In the genomic region with DNA sequence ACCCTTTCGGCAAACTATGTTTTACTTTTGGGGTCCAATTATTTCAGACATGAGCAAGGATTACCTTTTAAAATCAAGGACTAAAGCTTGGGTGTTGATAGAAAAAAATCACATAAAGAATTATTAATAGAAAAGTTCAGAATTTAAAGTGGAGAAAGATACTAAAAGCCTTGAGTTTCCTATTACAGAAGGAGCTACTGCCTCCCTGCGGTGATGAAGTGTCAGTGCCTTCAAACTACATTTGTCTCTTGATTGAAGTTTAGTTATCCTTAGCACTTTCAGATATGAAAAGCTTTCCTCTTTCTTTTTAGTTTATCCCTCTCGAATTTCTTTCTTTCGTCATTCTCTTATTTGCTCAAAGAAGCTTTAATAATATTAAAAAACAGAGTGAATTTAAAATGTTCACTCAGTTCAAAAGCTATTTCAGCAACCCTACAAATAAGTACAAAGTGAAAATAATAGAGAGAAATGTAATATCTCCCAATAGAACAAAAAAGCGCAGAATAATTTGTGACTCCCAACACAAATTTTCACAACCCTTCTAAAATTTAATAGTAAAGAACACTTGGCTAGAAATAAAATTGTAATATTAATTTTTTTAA, we compare ENCODE assay signal across 8 cellular contexts.
DNase-seq lines count a peak whose midpoint lies in the region; ATAC-seq and TF ChIP-seq lines count a peak whose summit lies in the region.

No MANE protein-coding gene starts in this region.

- H3K4me1 Mint-ChIP-seq in stimulated activated naive CD8-positive, alpha-beta T cell treated with anti-CD3 and anti-CD28 coated beads, Interleukin-15, amount 100 ng/mL, for 72 hours, result no peaks in the 10 kb centered on the region
- no peaks in the 10 kb centered on the region for H3K4me1 Mint-ChIP-seq in T-helper 17 cell

- H3K36me3 Mint-ChIP-seq in T-helper 17 cell (ENCODE audit: low read depth), result no peaks in the 10 kb centered on the region

- no peak overlapping the region for H3K4me3 Mint-ChIP-seq in stimulated activated naive CD8-positive, alpha-beta T cell treated with anti-CD3 and anti-CD28 coated beads, Interleukin-15, amount 100 ng/mL, for 72 hours
- no peak overlapping the region for H3K4me3 Mint-ChIP-seq in T-helper 17 cell

- no peaks in the 10 kb centered on the region for H3K27me3 ChIP-seq in H7 (ENCODE audit: control insufficient read depth, insufficient read depth, low read length)
- no peaks in the 10 kb centered on the region for H3K27me3 ChIP-seq in gastroesophageal sphincter
- H3K27me3 ChIP-seq in aorta (ENCODE audit: control insufficient read depth in 1 of 2, insufficient read depth in 2 of 2, low read length in 1 of 2), result no peaks in the 10 kb centered on the region

- H3K27ac ChIP-seq in gastroesophageal sphincter, result no peak overlapping the region
- H3K27ac ChIP-seq in aorta (ENCODE audit: low read depth in 1 of 2, low read length in 2 of 2), result no peak overlapping the region

- H3K9me3 Mint-ChIP-seq in stimulated activated naive CD8-positive, alpha-beta T cell treated with anti-CD3 and anti-CD28 coated beads, Interleukin-15, amount 100 ng/mL, for 72 hours, result no peaks in the 10 kb centered on the region

- no peak for ATAC-seq in stimulated activated naive CD8-positive, alpha-beta T cell treated with anti-CD3 and anti-CD28 coated beads, Interleukin-15, Interleukin-2, amounts not matched to agents 100 U/mL and 50 U/mL, for 24 hours
- no peak for ATAC-seq in stimulated activated naive CD8-positive, alpha-beta T cell treated with anti-CD3 and anti-CD28 coated beads, Interleukin-15, amount 100 ng/mL, for 72 hours
- ATAC-seq in T-helper 17 cell (peak; percentile 50), gastroesophageal sphincter (no peak), aorta (ENCODE audit: low FRiP score) (no peak)

- no peaks in the 10 kb centered on the region for H3K9me3 ChIP-seq in T-helper 17 cell (ENCODE audit: control insufficient read depth, low read length, poor library complexity, severe bottlenecking)
- no peaks in the 10 kb centered on the region for H3K9me3 ChIP-seq in gastroesophageal sphincter
- no peaks in the 10 kb centered on the region for H3K9me3 ChIP-seq in aorta (ENCODE audit: control insufficient read depth, low read length)

- peak; percentile 12 for DNase-seq in stimulated activated naive CD8-positive, alpha-beta T cell treated with anti-CD3 and anti-CD28 coated beads, Interleukin-15, Interleukin-2, amounts not matched to agents 100 U/mL and 50 U/mL, for 24 hours
- no peak for DNase-seq in stimulated activated naive CD8-positive, alpha-beta T cell treated with anti-CD3 and anti-CD28 coated beads, Interleukin-15, amount 100 ng/mL, for 72 hours
- DNase-seq in H7, result peak; percentile 50
- peak; percentile 56 for DNase-seq in NB4 (ENCODE audit: low read depth)
- no peak for DNase-seq in T-helper 17 cell
- DNase-seq in skeletal muscle cell (ENCODE audit: low read depth), result peak; percentile 6
- DNase-seq in aorta, result no peak

- WGBS in gastroesophageal sphincter (ENCODE audit: low coverage in 1 of 2), 2 donors, result 29 to 35% methylated on average over 5 of the region's 5 CpGs
- 23 to 28% methylated on average over 5 of the region's 5 CpGs for WGBS in aorta, 2 donors

- H3K36me3 ChIP-seq in H7 (replicated peaks; ENCODE audit: control insufficient read depth, insufficient read depth, low read length) (no peaks in the 10 kb centered on the region), gastroesophageal sphincter (no peaks in the 10 kb centered on the region), aorta (ENCODE audit: control insufficient read depth in 1 of 2, insufficient read depth in 2 of 2, low read length in 1 of 2) (no peaks in the 10 kb centered on the region)

- no peak for TF ChIP-seq POLR2A in NB4 (IDR thresholded peaks at IDR 0.05; ENCODE audit: extremely low read depth, insufficient read length)
- TF ChIP-seq POLR2A in gastroesophageal sphincter (IDR thresholded peaks at IDR 0.05), result no peak

- no peak for TF ChIP-seq EP300 in gastroesophageal sphincter (IDR thresholded peaks at IDR 0.05)

- TF ChIP-seq CTCF in NB4 (IDR thresholded peaks at IDR 0.05; ENCODE audit: low read depth, low read length) (peak; percentile 80), gastroesophageal sphincter (IDR thresholded peaks at IDR 0.05) (peak; percentile 45 to 70 (median 64))

- no peaks in the 10 kb centered on the region for H3K4me1 ChIP-seq in gastroesophageal sphincter
- no peaks in the 10 kb centered on the region for H3K4me1 ChIP-seq in aorta (ENCODE audit: control insufficient read depth in 1 of 2, insufficient read depth in 2 of 2, low read length in 2 of 2)

- no peak overlapping the region for H3K27ac Mint-ChIP-seq in stimulated activated naive CD8-positive, alpha-beta T cell treated with anti-CD3 and anti-CD28 coated beads, Interleukin-15, amount 100 ng/mL, for 72 hours
- H3K27ac Mint-ChIP-seq in T-helper 17 cell, result no peak overlapping the region

- intact Hi-C loops in aorta (cut with DNase I), result no loop called here

- no peaks in the 10 kb centered on the region for H3K27me3 Mint-ChIP-seq in stimulated activated naive CD8-positive, alpha-beta T cell treated with anti-CD3 and anti-CD28 coated beads, Interleukin-15, amount 100 ng/mL, for 72 hours
- H3K27me3 Mint-ChIP-seq in T-helper 17 cell, result no peaks in the 10 kb centered on the region

- no peak overlapping the region for H3K4me3 ChIP-seq in H7 (ENCODE audit: insufficient read depth, low read depth, low read length)
- H3K4me3 ChIP-seq in NB4 (ENCODE audit: low read depth, low read length), result no peak overlapping the region
- no peak overlapping the region for H3K4me3 ChIP-seq in gastroesophageal sphincter
- H3K4me3 ChIP-seq in skeletal muscle cell (ENCODE audit: low read depth, low read length), result no peak overlapping the region
- H3K4me3 ChIP-seq in aorta (ENCODE audit: low read length in 2 of 2), result no peak overlapping the region

Comparison
In these comparisons a context has a peak if more than half of its experiments do, and no peak if none do; other contexts are left out.
1. DNase-seq: peak in stimulated activated naive CD8-positive, alpha-beta T cell treated with anti-CD3 and anti-CD28 coated beads, Interleukin-15, Interleukin-2, amounts not matched to agents 100 U/mL and 50 U/mL, for 24 hours (single experiment), H7 (single experiment), NB4 (single experiment) and skeletal muscle cell (single experiment); none in stimulated activated naive CD8-positive, alpha-beta T cell treated with anti-CD3 and anti-CD28 coated beads, Interleukin-15, amount 100 ng/mL, for 72 hours (0 of 2), T-helper 17 cell (0 of 3) and aorta (0 of 2).